1 cellular context compared by ENCODE assay signal in genomic region chr2:23486676-23487075, GRCh38.
TF ChIP-seq lines count a peak whose summit lies in the region.

No MANE protein-coding gene starts in this region.

TF ChIP-seq in WTC11, 78 proteins besides CTCF, POLR2A, EP300 and RAD21 (continued from another document):
- TF ChIP-seq AR (CRISPR knock-in tag; IDR thresholded peaks at IDR 0.05) (no peak), GRHL2 (CRISPR knock-in tag; IDR thresholded peaks at IDR 0.05; ENCODE audit: insufficient replicate concordance, severe bottlenecking) (no peak), PREB (CRISPR knock-in tag; IDR thresholded peaks at IDR 0.05; ENCODE audit: borderline replicate concordance) (no peak), SOX15 (CRISPR knock-in tag; IDR thresholded peaks at IDR 0.05) (no peak), ERG (CRISPR knock-in tag; IDR thresholded peaks at IDR 0.05) (no peak), ZNF138 (CRISPR knock-in tag; conservative IDR thresholded peaks at IDR 0.05) (no peak), ESRRA (CRISPR knock-in tag; IDR thresholded peaks at IDR 0.05; ENCODE audit: borderline replicate concordance) (no peak), ATF1 (CRISPR knock-in tag; IDR thresholded peaks at IDR 0.05) (no peak)
